In genomic region chr5:60332244-60333018, GRCh38 we compare ENCODE assay signal across 10 cellular contexts.
DNase-seq lines count a peak whose midpoint lies in the region; ATAC-seq, FAIRE-seq and TF ChIP-seq lines count a peak whose summit lies in the region.
"Had no signal": no experiment of that assay in that cellular context is flagged by ENCODE, and none has a peak within 500 bp of the region (broad histone marks: within the 10 kb centered on the region; RNA-seq: fewer than 3 reads in every experiment).

No MANE protein-coding gene starts in this region.

- TF ChIP-seq CTCF in HepG2 (CRISPR knock-in tag; IDR thresholded peaks at IDR 0.05) (no peak), right lobe of liver (IDR thresholded peaks at IDR 0.05) (no peak), K562 (IDR thresholded peaks at IDR 0.05 in 2 of 3, conservative IDR thresholded peaks at IDR 0.05 in 1 of 3; ENCODE audit: insufficient read depth in 2 of 3, low read depth in 1 of 3, low read length in 3 of 3) (no peak), D721Med (IDR thresholded peaks at IDR 0.05; ENCODE audit: insufficient read depth, missing control alignments) (no peak)

- H3K27ac ChIP-seq in HepG2 (ENCODE audit: extremely low read length, insufficient read depth, low read length) (no peak overlapping the region), right lobe of liver (no peak overlapping the region), K562 (ENCODE audit: extremely low read depth, low read depth, low read length) (no peak overlapping the region)

- H4K20me1 ChIP-seq in HepG2 (ENCODE audit: insufficient read depth, low read length) (no peaks in the 10 kb centered on the region), K562 (replicated peaks; ENCODE audit: control insufficient read depth, insufficient read depth, low read length) (no peaks in the 10 kb centered on the region)

- H3K4me1 ChIP-seq in HepG2 (ENCODE audit: insufficient read depth, low read length) (no peaks in the 10 kb centered on the region), right lobe of liver (no peaks in the 10 kb centered on the region), K562 (replicated peaks in 1 of 2; ENCODE audit: control insufficient read depth in 2 of 2, insufficient read depth in 2 of 2, low read length in 2 of 2) (no peaks in the 10 kb centered on the region)

- H3K4me3 ChIP-seq in HepG2 (replicated peaks in 1 of 3; ENCODE audit: insufficient read depth in 1 of 3, low read depth in 2 of 3, low read length in 3 of 3) (no peak overlapping the region), right lobe of liver (no peak overlapping the region), K562 (no peak overlapping the region), H7 (ENCODE audit: insufficient read depth, low read depth, low read length) (no peak overlapping the region)

- POLR2A ChIA-PET in HepG2 (lab: Yijun Ruan, JAX), result no interaction called here
- POLR2A ChIA-PET in K562 (lab: Yijun Ruan, JAX), result interaction anchor here (1.0 kb wide), 1 partner anchor 10 kb away, joined by 3 read pairs; no protein-coding TSS in a partner anchor

- no peaks in the 10 kb centered on the region for H3K36me3 ChIP-seq in HepG2 (replicated peaks in 1 of 2; ENCODE audit: control insufficient read depth in 1 of 2, insufficient read depth in 2 of 2, low read length in 2 of 2)
- H3K36me3 ChIP-seq in right lobe of liver, result no peaks in the 10 kb centered on the region
- no peaks in the 10 kb centered on the region for H3K36me3 ChIP-seq in K562 (ENCODE audit: control insufficient read depth, insufficient read depth, low read length)
- H3K36me3 ChIP-seq in H7 (replicated peaks; ENCODE audit: control insufficient read depth, insufficient read depth, low read length), result no peaks in the 10 kb centered on the region

- CTCF ChIA-PET in HepG2 (lab: Yijun Ruan, JAX; ENCODE audit: low intra/inter-chr PET ratio, low total read pairs) (no interaction called here), K562 (lab: Yijun Ruan, JAX; ENCODE audit: low intra/inter-chr PET ratio) (interaction anchor here (0.6 kb wide), 1 partner anchor 515 kb away, joined by 3 read pairs; no protein-coding TSS in a partner anchor)

- no peak overlapping the region for H3K4me2 ChIP-seq in HepG2 (ENCODE audit: low read depth, low read length)
- no peak overlapping the region for H3K4me2 ChIP-seq in K562 (ENCODE audit: insufficient read depth, low read length)

- no peak for FAIRE-seq in HepG2 (lab: Jason Lieb, UNC)
- FAIRE-seq in K562 (lab: Jason Lieb, UNC), result no peak
- FAIRE-seq in D721Med (lab: Jason Lieb, UNC), result no peak

- H3K79me2 ChIP-seq in HepG2 (ENCODE audit: insufficient read depth, low read length) (no peaks in the 10 kb centered on the region), K562 (ENCODE audit: control insufficient read depth, insufficient read depth, low read length) (no peaks in the 10 kb centered on the region)

- H3K27me3 ChIP-seq in HepG2 (ENCODE audit: control insufficient read depth in 1 of 2, insufficient read depth in 2 of 2, low read length in 2 of 2), result no peaks in the 10 kb centered on the region
- no peaks in the 10 kb centered on the region for H3K27me3 ChIP-seq in right lobe of liver
- no peaks in the 10 kb centered on the region for H3K27me3 ChIP-seq in K562 (ENCODE audit: control insufficient read depth in 2 of 2, insufficient read depth in 2 of 2, low read length in 2 of 2)
- no peaks in the 10 kb centered on the region for H3K27me3 ChIP-seq in H7 (ENCODE audit: control insufficient read depth, insufficient read depth, low read length)

- no peak overlapping the region for H3K9ac ChIP-seq in HepG2 (ENCODE audit: insufficient read depth, low read depth, low read length)
- no peak overlapping the region for H3K9ac ChIP-seq in K562 (ENCODE audit: insufficient read depth in 1 of 2, low read depth in 2 of 2, low read length in 2 of 2)

- TF ChIP-seq RAD21 in HepG2 (CRISPR knock-in tag; IDR thresholded peaks at IDR 0.05) (no peak), K562 (CRISPR knock-in tag; conservative IDR thresholded peaks at IDR 0.05 in 1 of 2, IDR thresholded peaks at IDR 0.05 in 1 of 2) (no peak)

- no peaks in the 10 kb centered on the region for H3K9me1 ChIP-seq in K562 (ENCODE audit: control insufficient read depth, insufficient read depth, low read length)

- intact Hi-C loops in HepG2 (cut with micrococcal nuclease; ENCODE audit: unreplicated experiment) (no loop called here), right lobe of liver (cut with DNase I) (no loop called here), K562 (cut with micrococcal nuclease) (no loop called here), Right ventricle myocardium superior (cut with DNase I) (no loop called here)

- ATAC-seq in HepG2, result no peak
- no peak for ATAC-seq in right lobe of liver
- ATAC-seq in HG03558 (IDR thresholded peaks at IDR 0.05; ENCODE audit: extremely low read depth, unreplicated experiment), result peak; percentile 75
- ATAC-seq in K562, result no peak
- no peak for ATAC-seq in Right ventricle myocardium superior (ENCODE audit: poor library complexity)

- H2AFZ ChIP-seq in HepG2 (ENCODE audit: low read length), result no peak overlapping the region
- H2AFZ ChIP-seq in K562 (ENCODE audit: low read depth, low read length), result no peak overlapping the region

- in situ Hi-C loops in HepG2 (cut with HindIII; ENCODE audit: extremely low pct_ligation_motif_present, low pct_unique_long_range_greater_than_20kb), result no loop called here
- in situ Hi-C loops in K562 (cut with MboI), result no loop called here

- H3K9me3 ChIP-seq in HepG2 (ENCODE audit: low read length) (no peaks in the 10 kb centered on the region), right lobe of liver (peaks cover 0 to 3% (median 0%) of the 10 kb centered on the region in 4 donors), K562 (replicated peaks; ENCODE audit: control insufficient read depth, insufficient read depth, low read depth, low read length) (no peaks in the 10 kb centered on the region)

- TF ChIP-seq EP300 in HepG2 (IDR thresholded peaks at IDR 0.05; ENCODE audit: low read depth in 2 of 2, low read length in 2 of 2), result no peak
- TF ChIP-seq EP300 in HepG2 (CRISPR knock-in tag; IDR thresholded peaks at IDR 0.05; ENCODE audit: borderline replicate concordance), result no peak
- TF ChIP-seq EP300 in K562 (IDR thresholded peaks at IDR 0.05; ENCODE audit: low read length), result no peak

- no peak for DNase-seq in HepG2 (ENCODE audit: low spot score)
- no peak for DNase-seq in right lobe of liver
- no peak for DNase-seq in K562 (ENCODE audit: extremely low read depth in 1 of 4, low spot score in 3 of 4)
- no peak for DNase-seq in D721Med (ENCODE audit: insufficient read length, low spot score)
- no peak for DNase-seq in Right ventricle myocardium superior
- no peak for DNase-seq in H7
- DNase-seq in GOT3 (lab: John Stamatoyannopoulos, UW), result no peak
- DNase-seq: glutamatergic neuron, NCI-H1417 had no signal

- BruUV-seq in HepG2 (replicated peaks; lab: Mats Ljungman, UMichigan), result no TSS peak
- BruUV-seq in K562 (replicated peaks; lab: Mats Ljungman, UMichigan), result no TSS peak

- TF ChIP-seq POLR2A in HepG2 (IDR thresholded peaks at IDR 0.05; ENCODE audit: insufficient read depth in 1 of 2, low read depth in 2 of 2, low read length in 2 of 2) (no peak), right lobe of liver (IDR thresholded peaks at IDR 0.05) (no peak), K562 (conservative IDR thresholded peaks at IDR 0.05) (no peak)

- WGBS in HepG2 (ENCODE audit: low lambda C conversion rate), result 38% methylated on average over 2 of the region's 2 CpGs
- WGBS in right lobe of liver (ENCODE audit: insufficient coverage, low coverage, low lambda C conversion rate, missing lambda C conversion rate), result 45% methylated on average over 2 of the region's 2 CpGs
- 0% methylated on average over 2 of the region's 2 CpGs for WGBS in K562 (ENCODE audit: insufficient coverage, low coverage, missing lambda C conversion rate)

TF ChIP-seq in HepG2, 621 proteins besides CTCF, POLR2A, EP300 and RAD21:
- TF ChIP-seq ZNF263 (CRISPR knock-in tag; IDR thresholded peaks at IDR 0.05), result no peak
- TF ChIP-seq MAFK (conservative IDR thresholded peaks at IDR 0.05 in 1 of 2, IDR thresholded peaks at IDR 0.05 in 1 of 2; ENCODE audit: low read length in 2 of 2), result peak; percentile 9 to 10; a peak in 1 of 4 replicates

TF ChIP-seq in K562, 482 proteins besides CTCF, POLR2A, EP300 and RAD21:
- TF ChIP-seq FOSL1 (tag; conservative IDR thresholded peaks at IDR 0.05) (peak; percentile 36; the same call in 1 of the 2 replicates), ZBTB8A (IDR thresholded peaks at IDR 0.05; ENCODE audit: partially characterized antibody) (no peak), NFIC (IDR thresholded peaks at IDR 0.05) (no peak)
TF ChIP-seq in K562: peak in this region for 1.

Comparison
In these comparisons a context has a peak if more than half of its experiments do, and no peak if none do; other contexts are left out.
1. Of the 241 proteins assayed by ChIP-seq in both HepG2 and K562: peak only in HepG2: MAFK; only in K562: FOSL1; in both: none; in neither: 239.